In the genomic region with DNA sequence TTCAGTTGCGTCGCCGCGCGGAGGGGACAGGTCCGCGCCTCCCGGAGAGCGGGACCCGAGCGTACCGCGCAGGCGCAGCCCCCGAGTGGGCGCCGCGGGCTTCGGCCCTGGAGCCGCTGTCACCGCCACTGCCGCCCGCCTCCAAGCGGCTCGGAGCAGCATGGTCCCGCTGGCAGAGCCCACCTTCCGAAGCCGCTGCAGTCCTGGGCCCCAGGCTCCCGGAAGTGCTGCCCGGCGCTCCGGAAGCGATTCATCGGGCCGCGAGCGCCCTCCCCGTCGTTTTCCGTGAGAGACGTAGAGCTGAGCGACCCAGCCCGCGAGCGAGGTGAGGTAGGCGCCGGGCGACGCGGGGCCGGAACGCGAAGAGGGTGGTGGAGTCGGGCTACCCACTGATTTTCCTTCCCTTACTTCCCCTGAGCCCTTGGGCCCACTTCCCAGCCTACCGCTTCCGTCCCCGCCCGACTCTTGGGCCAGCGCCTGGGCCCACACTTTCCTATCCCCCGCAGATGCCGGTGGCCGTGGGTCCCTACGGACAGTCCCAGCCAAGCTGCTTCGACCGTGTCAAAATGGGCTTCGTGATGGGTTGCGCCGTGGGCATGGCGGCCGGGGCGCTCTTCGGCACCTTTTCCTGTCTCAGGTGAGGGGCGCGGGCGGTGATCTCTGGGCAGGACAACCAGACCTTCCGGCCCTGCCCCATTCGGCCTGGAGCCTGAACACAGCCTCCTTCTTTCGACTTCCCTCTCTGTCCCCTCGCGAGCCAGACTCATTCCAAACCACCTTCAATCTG, we compare ENCODE assay signal across 1 cellular context.
TF ChIP-seq lines count a peak whose summit lies in the region.

A gene (minus strand): TSS at position 226 of the 787 bp plus-strand sequence. CDS start 64 bp downstream, at position 162.
A gene (plus strand): TSS at position 279 of the 787 bp plus-strand sequence. CDS start 228 bp downstream, at position 507.

TF ChIP-seq in HEK293, 187 proteins besides CTCF, POLR2A, EP300 and RAD21 (continued from another document):
- TF ChIP-seq, protein P1, sequence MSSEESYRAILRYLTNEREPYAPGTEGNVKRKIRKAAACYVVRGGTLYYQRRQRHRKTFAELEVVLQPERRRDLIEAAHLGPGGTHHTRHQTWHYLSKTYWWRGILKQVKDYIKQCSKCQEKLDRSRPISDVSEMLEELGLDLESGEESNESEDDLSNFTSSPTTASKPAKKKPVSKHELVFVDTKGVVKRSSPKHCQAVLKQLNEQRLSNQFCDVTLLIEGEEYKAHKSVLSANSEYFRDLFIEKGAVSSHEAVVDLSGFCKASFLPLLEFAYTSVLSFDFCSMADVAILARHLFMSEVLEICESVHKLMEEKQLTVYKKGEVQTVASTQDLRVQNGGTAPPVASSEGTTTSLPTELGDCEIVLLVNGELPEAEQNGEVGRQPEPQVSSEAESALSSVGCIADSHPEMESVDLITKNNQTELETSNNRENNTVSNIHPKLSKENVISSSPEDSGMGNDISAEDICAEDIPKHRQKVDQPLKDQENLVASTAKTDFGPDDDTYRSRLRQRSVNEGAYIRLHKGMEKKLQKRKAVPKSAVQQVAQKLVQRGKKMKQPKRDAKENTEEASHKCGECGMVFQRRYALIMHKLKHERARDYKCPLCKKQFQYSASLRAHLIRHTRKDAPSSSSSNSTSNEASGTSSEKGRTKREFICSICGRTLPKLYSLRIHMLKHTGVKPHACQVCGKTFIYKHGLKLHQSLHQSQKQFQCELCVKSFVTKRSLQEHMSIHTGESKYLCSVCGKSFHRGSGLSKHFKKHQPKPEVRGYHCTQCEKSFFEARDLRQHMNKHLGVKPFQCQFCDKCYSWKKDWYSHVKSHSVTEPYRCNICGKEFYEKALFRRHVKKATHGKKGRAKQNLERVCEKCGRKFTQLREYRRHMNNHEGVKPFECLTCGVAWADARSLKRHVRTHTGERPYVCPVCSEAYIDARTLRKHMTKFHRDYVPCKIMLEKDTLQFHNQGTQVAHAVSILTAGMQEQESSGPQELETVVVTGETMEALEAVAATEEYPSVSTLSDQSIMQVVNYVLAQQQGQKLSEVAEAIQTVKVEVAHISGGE (tag by site-specific recombination; conservative IDR thresholded peaks at IDR 0.05; ENCODE audit: low read depth): peak; percentile 97
- TF ChIP-seq ZNF530 (tag by site-specific recombination; IDR thresholded peaks at IDR 0.05; ENCODE audit: low read depth) (no peak), KLF10 (tag by site-specific recombination; IDR thresholded peaks at IDR 0.05) (0 out of 2 replicates have a peak, but pooled peaks have one; percentile 53), ZNF561 (tag by site-specific recombination; IDR thresholded peaks at IDR 0.05; ENCODE audit: borderline replicate concordance) (peak; percentile 94; the same call in 1 of the 2 replicates), OSR2 (tag by site-specific recombination; IDR thresholded peaks at IDR 0.05) (no peak; the same call in 1 of the 2 replicates), ZNF785 (tag by site-specific recombination; IDR thresholded peaks at IDR 0.05) (no peak), ZBTB1 (tag by site-specific recombination; IDR thresholded peaks at IDR 0.05) (0 out of 2 replicates have a peak, but pooled peaks have one; percentile 53), ZNF629 (tag by site-specific recombination; IDR thresholded peaks at IDR 0.05) (peak; percentile 88), ZNF658 (tag by site-specific recombination; IDR thresholded peaks at IDR 0.05) (no peak), SP7 (tag by site-specific recombination; IDR thresholded peaks at IDR 0.05) (peak; percentile 74), KLF7 (tag by site-specific recombination; IDR thresholded peaks at IDR 0.05; ENCODE audit: borderline replicate concordance) (peak; percentile 65; the same call in 1 of the 2 replicates), YY1 (tag by site-specific recombination; IDR thresholded peaks at IDR 0.05) (peak; percentile 53; the same call in 1 of the 2 replicates), ZEB2 (tag by site-specific recombination; IDR thresholded peaks at IDR 0.05) (peak; percentile 97), ZNF16 (tag by site-specific recombination; IDR thresholded peaks at IDR 0.05; ENCODE audit: low read depth) (no peak), ZNF155 (tag by site-specific recombination; IDR thresholded peaks at IDR 0.05) (no peak), ZNF174 (tag by site-specific recombination; IDR thresholded peaks at IDR 0.05) (no peak)
- TF ChIP-seq, protein P2, sequence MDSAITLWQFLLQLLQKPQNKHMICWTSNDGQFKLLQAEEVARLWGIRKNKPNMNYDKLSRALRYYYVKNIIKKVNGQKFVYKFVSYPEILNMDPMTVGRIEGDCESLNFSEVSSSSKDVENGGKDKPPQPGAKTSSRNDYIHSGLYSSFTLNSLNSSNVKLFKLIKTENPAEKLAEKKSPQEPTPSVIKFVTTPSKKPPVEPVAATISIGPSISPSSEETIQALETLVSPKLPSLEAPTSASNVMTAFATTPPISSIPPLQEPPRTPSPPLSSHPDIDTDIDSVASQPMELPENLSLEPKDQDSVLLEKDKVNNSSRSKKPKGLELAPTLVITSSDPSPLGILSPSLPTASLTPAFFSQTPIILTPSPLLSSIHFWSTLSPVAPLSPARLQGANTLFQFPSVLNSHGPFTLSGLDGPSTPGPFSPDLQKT (IDR thresholded peaks at IDR 0.05; ENCODE audit: borderline replicate concordance, low read depth, low read length): no peak
- TF ChIP-seq, protein P3, sequence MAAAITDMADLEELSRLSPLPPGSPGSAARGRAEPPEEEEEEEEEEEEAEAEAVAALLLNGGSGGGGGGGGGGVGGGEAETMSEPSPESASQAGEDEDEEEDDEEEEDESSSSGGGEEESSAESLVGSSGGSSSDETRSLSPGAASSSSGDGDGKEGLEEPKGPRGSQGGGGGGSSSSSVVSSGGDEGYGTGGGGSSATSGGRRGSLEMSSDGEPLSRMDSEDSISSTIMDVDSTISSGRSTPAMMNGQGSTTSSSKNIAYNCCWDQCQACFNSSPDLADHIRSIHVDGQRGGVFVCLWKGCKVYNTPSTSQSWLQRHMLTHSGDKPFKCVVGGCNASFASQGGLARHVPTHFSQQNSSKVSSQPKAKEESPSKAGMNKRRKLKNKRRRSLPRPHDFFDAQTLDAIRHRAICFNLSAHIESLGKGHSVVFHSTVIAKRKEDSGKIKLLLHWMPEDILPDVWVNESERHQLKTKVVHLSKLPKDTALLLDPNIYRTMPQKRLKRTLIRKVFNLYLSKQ (tag by site-specific recombination; IDR thresholded peaks at IDR 0.05; ENCODE audit: borderline replicate concordance): no peak
